ENCODE assay signal across 8 cellular contexts in the genomic region with DNA sequence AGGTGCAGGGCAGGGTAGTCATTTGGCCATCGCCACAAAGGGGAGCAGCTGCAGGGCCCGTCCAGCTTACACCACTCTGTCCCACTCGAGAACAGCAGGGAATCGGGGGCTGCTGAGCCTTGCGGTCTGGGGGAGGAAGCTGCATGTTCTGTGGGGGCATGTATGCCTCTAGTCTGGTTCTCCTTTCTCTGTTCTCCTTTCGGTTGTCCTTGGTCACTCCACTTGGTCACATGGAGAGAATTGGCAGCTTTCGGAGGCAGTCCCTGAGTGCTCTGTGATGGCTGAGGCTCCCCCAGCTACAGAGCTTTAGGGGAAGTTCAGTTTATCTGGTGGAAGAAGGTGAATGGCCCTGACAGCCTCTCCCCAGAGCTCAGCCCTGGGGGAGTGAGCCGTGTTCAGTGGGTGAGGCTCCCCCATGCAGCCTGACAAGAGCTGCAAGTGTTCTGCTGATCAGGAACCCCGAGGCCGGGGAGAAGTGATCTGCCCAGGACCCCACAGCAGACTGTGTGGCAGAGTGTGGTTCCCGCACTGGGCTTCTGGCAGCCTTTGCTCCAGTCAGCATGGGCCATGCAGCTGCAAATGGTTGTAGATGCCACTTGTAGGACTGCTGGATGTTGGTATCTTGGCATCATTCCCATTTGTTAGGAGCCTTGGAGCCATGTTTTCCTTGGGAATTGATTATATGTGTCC. TPM values are rescaled to one million over a fixed set of nuclear protein-coding genes. Genes with fewer than 3 reads are reported as not detected.
A peak's percentile ranks its signal among the peaks of the same experiment; 100 is the strongest.
DNase-seq lines count a peak whose midpoint lies in the region; ATAC-seq, FAIRE-seq and TF ChIP-seq lines count a peak whose summit lies in the region.

No MANE protein-coding gene starts in this region.

- ATAC-seq in HG03558 (IDR thresholded peaks at IDR 0.05; ENCODE audit: extremely low read depth, unreplicated experiment), result peak; percentile 70
- peak; percentile 47 to 65 for ATAC-seq in activated naive CD4-positive, alpha-beta T cell treated with anti-CD3 and anti-CD28 coated beads, Interleukin-2, amount 50 U/mL, for 72 hours

- no peak for FAIRE-seq in H54 (lab: Jason Lieb, UNC)

- H3K27ac Mint-ChIP-seq in activated naive CD4-positive, alpha-beta T cell treated with anti-CD3 and anti-CD28 coated beads, Interleukin-2, amount 50 U/mL, for 72 hours, result peak overlapping the region; percentile 83

- TF ChIP-seq CTCF in GM12873 (IDR thresholded peaks at IDR 0.05; ENCODE audit: insufficient read depth, low read depth, low read length, missing control alignments), result peak; percentile 13
- no peak for TF ChIP-seq CTCF in GM20000 (IDR thresholded peaks at IDR 0.05; ENCODE audit: extremely low read depth, missing control alignments)

- H3K9me3 ChIP-seq in mucosa of rectum (ENCODE audit: control insufficient read depth in 2 of 2, low read length in 2 of 2), result no peaks in the 10 kb centered on the region

- H3K4me1 ChIP-seq in mucosa of rectum (ENCODE audit: control insufficient read depth in 2 of 2, insufficient read depth in 2 of 2, low read length in 2 of 2), result peaks cover 22 to 26% of the 10 kb centered on the region in 2 donors

- H3K9me3 Mint-ChIP-seq in activated naive CD4-positive, alpha-beta T cell treated with anti-CD3 and anti-CD28 coated beads, Interleukin-2, amount 50 U/mL, for 72 hours, result no peaks in the 10 kb centered on the region

- H3K27me3 ChIP-seq in mucosa of rectum (ENCODE audit: control insufficient read depth in 2 of 2, insufficient read depth in 2 of 2, low read length in 2 of 2), result no peaks in the 10 kb centered on the region

- DNase-seq in GM20000 (ENCODE audit: low spot score) (peak; percentile 78), H54 (ENCODE audit: insufficient read length, low spot score) (no peak), ecto neural progenitor cell (ENCODE audit: low spot score) (no peak), dedifferentiated amniotic fluid mesenchymal stem cell (ENCODE audit: extremely low spot score) (no peak)
- DNase-seq in activated naive CD4-positive, alpha-beta T cell treated with anti-CD3 and anti-CD28 coated beads, Interleukin-2, amount 50 U/mL, for 72 hours (ENCODE audit: low spot score in 2 of 2), result no peak

- H3K9ac ChIP-seq in mucosa of rectum (ENCODE audit: low read depth in 1 of 2, low read length in 2 of 2), result peak overlapping the region in 1 of 2 donors; percentile 28

- peak overlapping the region; percentile 13 to 69 for H3K4me3 ChIP-seq in mucosa of rectum (ENCODE audit: low read length in 2 of 2)

- H3K36me3 Mint-ChIP-seq in activated naive CD4-positive, alpha-beta T cell treated with anti-CD3 and anti-CD28 coated beads, Interleukin-2, amount 50 U/mL, for 72 hours, result no peaks in the 10 kb centered on the region

- no peaks in the 10 kb centered on the region for H3K36me3 ChIP-seq in mucosa of rectum (ENCODE audit: control insufficient read depth in 2 of 2, insufficient read depth in 2 of 2, low read length in 2 of 2)

- H3K27ac ChIP-seq in mucosa of rectum (ENCODE audit: low read depth in 2 of 2, low read length in 2 of 2), result peak overlapping the region; percentile 57 to 77

- TF ChIP-seq POLR2A in H54 (IDR thresholded peaks at IDR 0.05; ENCODE audit: low read depth, low read length), result no peak

RNA-seq across cellular contexts. Expression of gene SMPD3, which starts 22.3 kb away (rescaled TPM):
- total RNA-seq in activated naive CD4-positive, alpha-beta T cell treated with anti-CD3 and anti-CD28 coated beads, Interleukin-2, amount 50 U/mL, for 72 hours, result 1 to 10 TPM in 1 of 2 donors, under 1 TPM in 1; 0.12 to 1.0 TPM
